Comparison of ENCODE assay signal across 8 cellular contexts in genomic region chr1:19344372-19344810, GRCh38. TPM values are rescaled to one million over a fixed set of nuclear protein-coding genes. Genes with fewer than 3 reads are reported as not detected.
DNase-seq lines count a peak whose midpoint lies in the region; ATAC-seq and TF ChIP-seq lines count a peak whose summit lies in the region.

No MANE protein-coding gene starts in this region.

- POLR2A ChIA-PET in GM10248 (lab: Yijun Ruan, JAX) = no interaction called here

- no peaks in the 10 kb centered on the region for H3K27me3 Mint-ChIP-seq in memory B cell

- CTCF ChIA-PET in GM10248 (lab: Yijun Ruan, JAX) = interaction anchor here (0.9 to 4.8 kb wide), 14 partner anchors 9 to 315 kb away, joined by 3 to 24 read pairs (median 3); no protein-coding TSS in a partner anchor

- no peak overlapping the region for H3K4me3 Mint-ChIP-seq in memory B cell

- no peak overlapping the region for H3K27ac Mint-ChIP-seq in memory B cell

- peaks cover 7% of the 10 kb centered on the region for H3K4me1 Mint-ChIP-seq in memory B cell

- DNase-seq in GM10248 (ENCODE audit: extremely low spot score) (peak; percentile 67), NCI-H146 treated with DMSO at 0.1 percent for 48 hours (lab: John Stamatoyannopoulos, UW; ENCODE audit: unreplicated experiment) (peak; percentile 0), dermis blood vessel endothelial cell (peak; percentile 73), memory B cell (ENCODE audit: low spot score in 2 of 2) (peak; percentile 37 to 54)
- peak; percentile 60 for DNase-seq in activated CD4-positive, alpha-beta T cell treated with anti-CD3 and anti-CD28 coated beads for 48 hours

- peak; percentile 81 for TF ChIP-seq CTCF in GM10248 (IDR thresholded peaks at IDR 0.05; ENCODE audit: control extremely low read depth, extremely low read depth, low read depth, missing control alignments)

- H3K9me3 Mint-ChIP-seq in memory B cell = no peaks in the 10 kb centered on the region

- H3K27ac ChIP-seq in temporal lobe (ENCODE audit: low read depth, low read length) = peak overlapping the region; percentile 28

- peaks cover 13% of the 10 kb centered on the region for H3K36me3 Mint-ChIP-seq in memory B cell

- peak; percentile 68 for ATAC-seq in memory B cell (ENCODE audit: low read depth)
- no peak for ATAC-seq in HG02642 (IDR thresholded peaks at IDR 0.05; ENCODE audit: poor library complexity, unreplicated experiment)
- ATAC-seq in GM19395 (IDR thresholded peaks at IDR 0.05; ENCODE audit: unreplicated experiment) = no peak

RNA-seq across cellular contexts. Expression of gene SLC66A1, which starts 32.3 kb away (rescaled TPM):
- total RNA-seq in dermis blood vessel endothelial cell = 16.0 and 17.7 TPM in 2 replicates
- total RNA-seq in temporal lobe = 11.6 TPM

RNA-seq across cellular contexts. Expression of gene AKR7A2, which starts 32.4 kb away (rescaled TPM):
- 64.5 and 72.9 TPM in 2 replicates for total RNA-seq in dermis blood vessel endothelial cell
- 20.7 TPM for total RNA-seq in temporal lobe

RNA-seq across cellular contexts. Expression of gene AKR7A3, which starts 55.8 kb away (rescaled TPM):
- total RNA-seq in dermis blood vessel endothelial cell (0.14 and 0.34 TPM in 2 replicates), temporal lobe (1.7 TPM)

Comparison
In these comparisons a context has a peak if more than half of its experiments do, and no peak if none do; other contexts are left out.
1. DNase-seq: peak in every context shown above with its lines; median percentile 73 in dermis blood vessel endothelial cell; 67 in GM10248; 60 in activated CD4-positive, alpha-beta T cell treated with anti-CD3 and anti-CD28 coated beads for 48 hours; 46 in memory B cell; 0 in NCI-H146 treated with DMSO at 0.1 percent for 48 hours.